1 cellular context compared by ENCODE assay signal in the genomic region with DNA sequence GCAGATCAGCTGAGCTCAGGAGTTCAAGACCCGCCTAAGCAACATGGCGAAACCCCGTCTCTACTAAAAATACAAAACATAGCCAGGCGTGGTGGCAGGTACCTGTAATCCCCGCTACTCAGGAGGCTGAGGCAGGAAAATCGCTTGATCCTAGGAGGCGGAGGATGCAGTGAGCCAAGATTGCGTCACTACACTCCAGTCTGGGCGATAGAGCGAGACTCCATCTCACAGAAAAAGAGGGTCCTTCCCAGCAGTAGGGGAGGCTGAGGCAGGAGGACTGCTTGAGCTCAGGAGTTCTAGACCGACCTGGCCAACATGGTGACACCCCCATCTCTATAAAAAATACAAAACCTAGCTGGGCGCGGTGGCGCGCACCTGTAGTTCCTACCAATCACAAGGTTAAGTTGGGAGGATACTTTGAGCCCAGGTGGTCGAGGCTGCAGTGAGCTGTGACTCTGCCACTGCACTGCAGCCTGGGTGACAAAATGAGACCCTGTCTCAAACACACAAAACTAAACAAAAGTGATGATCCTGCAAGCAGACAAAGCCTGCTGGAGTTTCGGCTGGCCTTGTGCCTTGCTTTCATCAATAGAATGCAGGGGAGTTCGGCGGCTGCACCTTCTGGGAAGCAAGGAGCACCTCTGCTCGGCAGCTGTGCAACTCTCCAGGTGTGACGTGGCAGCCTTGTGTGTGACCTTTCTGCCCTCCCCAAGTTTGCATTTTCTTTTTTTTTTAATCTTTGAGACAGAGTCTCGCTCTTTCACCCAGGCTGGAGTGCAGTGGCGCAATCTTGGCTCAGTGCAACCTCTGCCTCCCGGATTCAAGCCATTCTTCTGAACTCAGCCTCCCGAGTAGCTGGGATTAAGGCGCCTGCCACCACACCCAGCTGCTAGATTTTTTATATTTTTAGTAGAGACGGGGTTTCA.
TF ChIP-seq lines count a peak whose summit lies in the region.

No MANE protein-coding gene starts in this region.

TF ChIP-seq in HepG2, 621 proteins besides CTCF, POLR2A, EP300 and RAD21 (continues in another document):
- TF ChIP-seq ZBTB42 (CRISPR knock-in tag; IDR thresholded peaks at IDR 0.05) = no peak
- TF ChIP-seq ZNF274 (CRISPR knock-in tag; IDR thresholded peaks at IDR 0.05) = no peak
- no peak for TF ChIP-seq ZNF124 (CRISPR knock-in tag; IDR thresholded peaks at IDR 0.05)
- peak; percentile 29; the same call in 1 of the 2 replicates for TF ChIP-seq ZNF263 (CRISPR knock-in tag; IDR thresholded peaks at IDR 0.05)
- TF ChIP-seq DR1 (CRISPR knock-in tag; IDR thresholded peaks at IDR 0.05) = no peak
- TF ChIP-seq KMT2B (CRISPR knock-in tag; IDR thresholded peaks at IDR 0.05) = 0 out of 2 replicates have a peak, but pooled peaks have one; percentile 5
- TF ChIP-seq, protein P1, sequence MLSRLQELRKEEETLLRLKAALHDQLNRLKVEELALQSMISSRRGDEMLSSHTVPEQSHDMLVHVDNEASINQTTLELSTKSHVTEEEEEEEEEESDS (CRISPR knock-in tag; IDR thresholded peaks at IDR 0.05; ENCODE audit: borderline replicate concordance) = no peak
- TF ChIP-seq KMT2A (CRISPR knock-in tag; IDR thresholded peaks at IDR 0.05) = 0 out of 2 replicates have a peak, but pooled peaks have one; percentile 2
- TF ChIP-seq, protein P2, sequence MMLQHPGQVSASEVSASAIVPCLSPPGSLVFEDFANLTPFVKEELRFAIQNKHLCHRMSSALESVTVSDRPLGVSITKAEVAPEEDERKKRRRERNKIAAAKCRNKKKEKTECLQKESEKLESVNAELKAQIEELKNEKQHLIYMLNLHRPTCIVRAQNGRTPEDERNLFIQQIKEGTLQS (CRISPR knock-in tag; IDR thresholded peaks at IDR 0.05) = 0 out of 2 replicates have a peak, but pooled peaks have one; percentile 2
- TF ChIP-seq SNAI1 (CRISPR knock-in tag; IDR thresholded peaks at IDR 0.05; ENCODE audit: borderline replicate concordance) = no peak
- no peak for TF ChIP-seq CAMTA2 (CRISPR knock-in tag; IDR thresholded peaks at IDR 0.05; ENCODE audit: borderline replicate concordance)
- TF ChIP-seq KLF15 (CRISPR knock-in tag; IDR thresholded peaks at IDR 0.05; ENCODE audit: borderline replicate concordance) = no peak
- no peak for TF ChIP-seq PHB2 (IDR thresholded peaks at IDR 0.05; ENCODE audit: partially characterized antibody)
- 0 out of 2 replicates have a peak, but pooled peaks have one; percentile 8 for TF ChIP-seq PITX1 (CRISPR knock-in tag; IDR thresholded peaks at IDR 0.05)
- no peak for TF ChIP-seq ZNF121 (CRISPR knock-in tag; IDR thresholded peaks at IDR 0.05)
- TF ChIP-seq ZNF850 (CRISPR knock-in tag; conservative IDR thresholded peaks at IDR 0.05) = no peak
- TF ChIP-seq MAZ (IDR thresholded peaks at IDR 0.05; ENCODE audit: borderline replicate concordance, low read depth, low read length) = no peak
- TF ChIP-seq MAZ (CRISPR knock-in tag; IDR thresholded peaks at IDR 0.05; ENCODE audit: low read depth) = no peak
- no peak for TF ChIP-seq BHLHE40 (IDR thresholded peaks at IDR 0.05; ENCODE audit: low read length)
- peak; percentile 47 for TF ChIP-seq NR2F6 (IDR thresholded peaks at IDR 0.05)
- TF ChIP-seq NR2F6 (CRISPR knock-in tag; IDR thresholded peaks at IDR 0.05) = peak; percentile 49
- TF ChIP-seq, protein P3, sequence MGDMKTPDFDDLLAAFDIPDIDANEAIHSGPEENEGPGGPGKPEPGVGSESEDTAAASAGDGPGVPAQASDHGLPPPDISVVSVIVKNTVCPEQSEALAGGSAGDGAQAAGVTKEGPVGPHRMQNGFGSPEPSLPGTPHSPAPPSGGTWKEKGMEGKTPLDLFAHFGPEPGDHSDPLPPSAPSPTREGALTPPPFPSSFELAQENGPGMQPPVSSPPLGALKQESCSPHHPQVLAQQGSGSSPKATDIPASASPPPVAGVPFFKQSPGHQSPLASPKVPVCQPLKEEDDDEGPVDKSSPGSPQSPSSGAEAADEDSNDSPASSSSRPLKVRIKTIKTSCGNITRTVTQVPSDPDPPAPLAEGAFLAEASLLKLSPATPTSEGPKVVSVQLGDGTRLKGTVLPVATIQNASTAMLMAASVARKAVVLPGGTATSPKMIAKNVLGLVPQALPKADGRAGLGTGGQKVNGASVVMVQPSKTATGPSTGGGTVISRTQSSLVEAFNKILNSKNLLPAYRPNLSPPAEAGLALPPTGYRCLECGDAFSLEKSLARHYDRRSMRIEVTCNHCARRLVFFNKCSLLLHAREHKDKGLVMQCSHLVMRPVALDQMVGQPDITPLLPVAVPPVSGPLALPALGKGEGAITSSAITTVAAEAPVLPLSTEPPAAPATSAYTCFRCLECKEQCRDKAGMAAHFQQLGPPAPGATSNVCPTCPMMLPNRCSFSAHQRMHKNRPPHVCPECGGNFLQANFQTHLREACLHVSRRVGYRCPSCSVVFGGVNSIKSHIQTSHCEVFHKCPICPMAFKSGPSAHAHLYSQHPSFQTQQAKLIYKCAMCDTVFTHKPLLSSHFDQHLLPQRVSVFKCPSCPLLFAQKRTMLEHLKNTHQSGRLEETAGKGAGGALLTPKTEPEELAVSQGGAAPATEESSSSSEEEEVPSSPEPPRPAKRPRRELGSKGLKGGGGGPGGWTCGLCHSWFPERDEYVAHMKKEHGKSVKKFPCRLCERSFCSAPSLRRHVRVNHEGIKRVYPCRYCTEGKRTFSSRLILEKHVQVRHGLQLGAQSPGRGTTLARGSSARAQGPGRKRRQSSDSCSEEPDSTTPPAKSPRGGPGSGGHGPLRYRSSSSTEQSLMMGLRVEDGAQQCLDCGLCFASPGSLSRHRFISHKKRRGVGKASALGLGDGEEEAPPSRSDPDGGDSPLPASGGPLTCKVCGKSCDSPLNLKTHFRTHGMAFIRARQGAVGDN (CRISPR knock-in tag; IDR thresholded peaks at IDR 0.05) = peak; percentile 31; the same call in 1 of the 2 replicates
- TF ChIP-seq NPAS2 (CRISPR knock-in tag; IDR thresholded peaks at IDR 0.05; ENCODE audit: borderline replicate concordance) = no peak
- peak; percentile 72; the same call in 1 of the 2 replicates for TF ChIP-seq CEBPB (IDR thresholded peaks at IDR 0.05; ENCODE audit: borderline replicate concordance, low read depth, low read length)
- TF ChIP-seq, protein P4, sequence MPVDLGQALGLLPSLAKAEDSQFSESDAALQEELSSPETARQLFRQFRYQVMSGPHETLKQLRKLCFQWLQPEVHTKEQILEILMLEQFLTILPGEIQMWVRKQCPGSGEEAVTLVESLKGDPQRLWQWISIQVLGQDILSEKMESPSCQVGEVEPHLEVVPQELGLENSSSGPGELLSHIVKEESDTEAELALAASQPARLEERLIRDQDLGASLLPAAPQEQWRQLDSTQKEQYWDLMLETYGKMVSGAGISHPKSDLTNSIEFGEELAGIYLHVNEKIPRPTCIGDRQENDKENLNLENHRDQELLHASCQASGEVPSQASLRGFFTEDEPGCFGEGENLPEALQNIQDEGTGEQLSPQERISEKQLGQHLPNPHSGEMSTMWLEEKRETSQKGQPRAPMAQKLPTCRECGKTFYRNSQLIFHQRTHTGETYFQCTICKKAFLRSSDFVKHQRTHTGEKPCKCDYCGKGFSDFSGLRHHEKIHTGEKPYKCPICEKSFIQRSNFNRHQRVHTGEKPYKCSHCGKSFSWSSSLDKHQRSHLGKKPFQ (CRISPR knock-in tag; IDR thresholded peaks at IDR 0.05; ENCODE audit: insufficient replicate concordance) = no peak
- TF ChIP-seq ZNF224 (CRISPR knock-in tag; IDR thresholded peaks at IDR 0.05) = no peak
- TF ChIP-seq CEBPG (CRISPR knock-in tag; IDR thresholded peaks at IDR 0.05) = peak; percentile 70
- no peak for TF ChIP-seq GABPA (IDR thresholded peaks at IDR 0.05; ENCODE audit: low read depth, low read length)
- TF ChIP-seq GABPA (CRISPR knock-in tag; IDR thresholded peaks at IDR 0.05; ENCODE audit: low read depth) = no peak
- no peak for TF ChIP-seq ZNF451 (CRISPR knock-in tag; IDR thresholded peaks at IDR 0.05)
- TF ChIP-seq, protein P5, sequence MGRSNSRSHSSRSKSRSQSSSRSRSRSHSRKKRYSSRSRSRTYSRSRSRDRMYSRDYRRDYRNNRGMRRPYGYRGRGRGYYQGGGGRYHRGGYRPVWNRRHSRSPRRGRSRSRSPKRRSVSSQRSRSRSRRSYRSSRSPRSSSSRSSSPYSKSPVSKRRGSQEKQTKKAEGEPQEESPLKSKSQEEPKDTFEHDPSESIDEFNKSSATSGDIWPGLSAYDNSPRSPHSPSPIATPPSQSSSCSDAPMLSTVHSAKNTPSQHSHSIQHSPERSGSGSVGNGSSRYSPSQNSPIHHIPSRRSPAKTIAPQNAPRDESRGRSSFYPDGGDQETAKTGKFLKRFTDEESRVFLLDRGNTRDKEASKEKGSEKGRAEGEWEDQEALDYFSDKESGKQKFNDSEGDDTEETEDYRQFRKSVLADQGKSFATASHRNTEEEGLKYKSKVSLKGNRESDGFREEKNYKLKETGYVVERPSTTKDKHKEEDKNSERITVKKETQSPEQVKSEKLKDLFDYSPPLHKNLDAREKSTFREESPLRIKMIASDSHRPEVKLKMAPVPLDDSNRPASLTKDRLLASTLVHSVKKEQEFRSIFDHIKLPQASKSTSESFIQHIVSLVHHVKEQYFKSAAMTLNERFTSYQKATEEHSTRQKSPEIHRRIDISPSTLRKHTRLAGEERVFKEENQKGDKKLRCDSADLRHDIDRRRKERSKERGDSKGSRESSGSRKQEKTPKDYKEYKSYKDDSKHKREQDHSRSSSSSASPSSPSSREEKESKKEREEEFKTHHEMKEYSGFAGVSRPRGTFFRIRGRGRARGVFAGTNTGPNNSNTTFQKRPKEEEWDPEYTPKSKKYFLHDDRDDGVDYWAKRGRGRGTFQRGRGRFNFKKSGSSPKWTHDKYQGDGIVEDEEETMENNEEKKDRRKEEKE (IDR thresholded peaks at IDR 0.05) = no peak
- no peak for TF ChIP-seq SAP130 (CRISPR knock-in tag; IDR thresholded peaks at IDR 0.05; ENCODE audit: low read depth)
- peak; percentile 90 for TF ChIP-seq ZNF441 (CRISPR knock-in tag; IDR thresholded peaks at IDR 0.05; ENCODE audit: borderline replicate concordance)
- 0 out of 2 replicates have a peak, but pooled peaks have one; percentile 7 for TF ChIP-seq ZNF792 (CRISPR knock-in tag; IDR thresholded peaks at IDR 0.05)
- peak; percentile 41; the same call in 1 of the 2 replicates for TF ChIP-seq CREB1 (IDR thresholded peaks at IDR 0.05)
- no peak for TF ChIP-seq CREB1 (CRISPR knock-in tag; IDR thresholded peaks at IDR 0.05)
- TF ChIP-seq ZFAT (CRISPR knock-in tag; conservative IDR thresholded peaks at IDR 0.05) = no peak
- no peak for TF ChIP-seq ZNF253 (CRISPR knock-in tag; IDR thresholded peaks at IDR 0.05; ENCODE audit: borderline replicate concordance)
- peak; percentile 4 for TF ChIP-seq ZNF883 (CRISPR knock-in tag; IDR thresholded peaks at IDR 0.05; ENCODE audit: not compliant biosample characterization)
- TF ChIP-seq, protein P6, sequence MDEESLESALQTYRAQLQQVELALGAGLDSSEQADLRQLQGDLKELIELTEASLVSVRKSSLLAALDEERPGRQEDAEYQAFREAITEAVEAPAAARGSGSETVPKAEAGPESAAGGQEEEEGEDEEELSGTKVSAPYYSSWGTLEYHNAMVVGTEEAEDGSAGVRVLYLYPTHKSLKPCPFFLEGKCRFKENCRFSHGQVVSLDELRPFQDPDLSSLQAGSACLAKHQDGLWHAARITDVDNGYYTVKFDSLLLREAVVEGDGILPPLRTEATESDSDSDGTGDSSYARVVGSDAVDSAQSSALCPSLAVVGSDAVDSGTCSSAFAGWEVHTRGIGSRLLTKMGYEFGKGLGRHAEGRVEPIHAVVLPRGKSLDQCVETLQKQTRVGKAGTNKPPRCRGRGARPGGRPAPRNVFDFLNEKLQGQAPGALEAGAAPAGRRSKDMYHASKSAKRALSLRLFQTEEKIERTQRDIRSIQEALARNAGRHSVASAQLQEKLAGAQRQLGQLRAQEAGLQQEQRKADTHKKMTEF (CRISPR knock-in tag; IDR thresholded peaks at IDR 0.05) = no peak
- no peak for TF ChIP-seq KLF16 (CRISPR knock-in tag; IDR thresholded peaks at IDR 0.05)
- TF ChIP-seq SNRNP70 (IDR thresholded peaks at IDR 0.05; ENCODE audit: low read depth, low read length) = no peak
- no peak for TF ChIP-seq SOX5 (CRISPR knock-in tag; IDR thresholded peaks at IDR 0.05; ENCODE audit: borderline replicate concordance)
- TF ChIP-seq GATAD2A (CRISPR knock-in tag; IDR thresholded peaks at IDR 0.05) = peak; percentile 7; the same call in 1 of the 2 replicates
- TF ChIP-seq IRF2 (CRISPR knock-in tag; IDR thresholded peaks at IDR 0.05) = no peak
- TF ChIP-seq ZNF331 (CRISPR knock-in tag; IDR thresholded peaks at IDR 0.05) = no peak
- TF ChIP-seq, protein P7, sequence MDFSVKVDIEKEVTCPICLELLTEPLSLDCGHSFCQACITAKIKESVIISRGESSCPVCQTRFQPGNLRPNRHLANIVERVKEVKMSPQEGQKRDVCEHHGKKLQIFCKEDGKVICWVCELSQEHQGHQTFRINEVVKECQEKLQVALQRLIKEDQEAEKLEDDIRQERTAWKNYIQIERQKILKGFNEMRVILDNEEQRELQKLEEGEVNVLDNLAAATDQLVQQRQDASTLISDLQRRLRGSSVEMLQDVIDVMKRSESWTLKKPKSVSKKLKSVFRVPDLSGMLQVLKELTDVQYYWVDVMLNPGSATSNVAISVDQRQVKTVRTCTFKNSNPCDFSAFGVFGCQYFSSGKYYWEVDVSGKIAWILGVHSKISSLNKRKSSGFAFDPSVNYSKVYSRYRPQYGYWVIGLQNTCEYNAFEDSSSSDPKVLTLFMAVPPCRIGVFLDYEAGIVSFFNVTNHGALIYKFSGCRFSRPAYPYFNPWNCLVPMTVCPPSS (IDR thresholded peaks at IDR 0.05) = no peak
- TF ChIP-seq, protein P8, sequence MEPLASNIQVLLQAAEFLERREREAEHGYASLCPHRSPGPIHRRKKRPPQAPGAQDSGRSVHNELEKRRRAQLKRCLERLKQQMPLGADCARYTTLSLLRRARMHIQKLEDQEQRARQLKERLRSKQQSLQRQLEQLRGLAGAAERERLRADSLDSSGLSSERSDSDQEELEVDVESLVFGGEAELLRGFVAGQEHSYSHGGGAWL (CRISPR knock-in tag; IDR thresholded peaks at IDR 0.05) = no peak
- no peak for TF ChIP-seq REXO4 (CRISPR knock-in tag; IDR thresholded peaks at IDR 0.05; ENCODE audit: borderline replicate concordance)
- TF ChIP-seq RNF2 (conservative IDR thresholded peaks at IDR 0.05; ENCODE audit: low read depth) = no peak
- no peak for TF ChIP-seq SAFB2 (CRISPR knock-in tag; IDR thresholded peaks at IDR 0.05; ENCODE audit: borderline replicate concordance, low read depth)
